In the genomic region with DNA sequence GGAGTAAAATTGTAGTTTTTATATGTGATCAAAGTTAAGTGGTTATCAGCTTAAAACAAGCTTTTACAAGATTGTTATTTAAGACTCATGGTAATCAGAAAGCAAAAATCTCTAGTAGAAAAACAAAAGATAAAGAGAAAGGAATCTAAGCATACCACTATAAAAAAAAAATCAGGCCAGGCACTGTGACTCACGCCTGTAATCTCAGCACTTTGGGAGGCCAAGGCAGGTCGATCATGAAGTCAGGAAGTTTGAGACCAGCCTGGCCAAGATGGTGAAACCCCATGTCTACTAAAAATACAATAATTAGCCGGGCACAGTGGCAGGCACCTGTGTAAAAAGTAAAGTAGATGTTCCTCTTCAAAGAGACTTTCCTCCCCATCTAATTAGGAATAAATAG, we compare ENCODE assay signal across 1 cellular context.
TF ChIP-seq lines count a peak whose summit lies in the region.

No MANE protein-coding gene starts in this region.

TF ChIP-seq in IMR-90, 13 proteins besides CTCF, POLR2A, EP300 and RAD21 (continued from another document):
- TF ChIP-seq ELK1 (IDR thresholded peaks at IDR 0.05; ENCODE audit: borderline replicate concordance, low read depth, low read length): no peak
- TF ChIP-seq CEBPB (IDR thresholded peaks at IDR 0.05; ENCODE audit: low read depth, low read length): no peak
- TF ChIP-seq NFE2L2 (IDR thresholded peaks at IDR 0.05; ENCODE audit: low read depth, low read length): no peak
- TF ChIP-seq RFX5 (IDR thresholded peaks at IDR 0.05; ENCODE audit: low read depth, low read length): no peak
- TF ChIP-seq BHLHE40 (IDR thresholded peaks at IDR 0.05; ENCODE audit: low read depth, low read length): no peak
- no peak for TF ChIP-seq MXI1 (IDR thresholded peaks at IDR 0.05; ENCODE audit: borderline replicate concordance, low read depth, low read length)
- TF ChIP-seq FOS (IDR thresholded peaks at IDR 0.05; ENCODE audit: low read depth, low read length): no peak
- TF ChIP-seq MAFK (IDR thresholded peaks at IDR 0.05; ENCODE audit: low read depth, low read length): no peak
- TF ChIP-seq RCOR1 (IDR thresholded peaks at IDR 0.05; ENCODE audit: insufficient replicate concordance, low read length): no peak
- TF ChIP-seq USF2 (IDR thresholded peaks at IDR 0.05; ENCODE audit: low read depth, low read length): no peak
- TF ChIP-seq CHD1 (IDR thresholded peaks at IDR 0.05; ENCODE audit: low read depth, low read length): no peak
- TF ChIP-seq MAZ (IDR thresholded peaks at IDR 0.05; ENCODE audit: borderline replicate concordance, low read depth, low read length): no peak
